In genomic region chr3:59663076-59663850, GRCh38 we compare ENCODE assay signal across 31 cellular contexts.
"Had no signal": no experiment of that assay in that cellular context is flagged by ENCODE, and none has a peak within 500 bp of the region (broad histone marks: within the 10 kb centered on the region; RNA-seq: fewer than 3 reads in every experiment).

No MANE protein-coding gene starts in this region.

- H3K9me3 Mint-ChIP-seq: activated B cell treated with CpG ODN at 0.5 μM for 24 hours; activated CD8-positive, alpha-beta T cell treated with anti-CD3 and anti-CD28 coated beads for 36 hours; activated naive CD4-positive, alpha-beta T cell treated with anti-CD3 and anti-CD28 coated beads, Interleukin-2, amount 50 U/mL, for 24 hours; activated T-cell treated with anti-CD3 and anti-CD28 coated beads, Interleukin-2, amount 50 U/mL, for 4 hours; activated T-helper 17 cell treated with anti-CD3 and anti-CD28 coated beads, Interleukin-2, amount 50 U/mL, for 72 hours; central memory CD8-positive, alpha-beta T cell; dendritic cell treated with granulocyte-macrophage colony-stimulating factor and Interleukin-4, amounts not matched to agents 40 ng/mL and 50 ng/mL, for 4 days; effector memory CD8-positive, alpha-beta T cell had no signal

- H3K4me1 Mint-ChIP-seq: activated B cell treated with CpG ODN at 0.5 μM for 24 hours; activated naive CD4-positive, alpha-beta T cell treated with anti-CD3 and anti-CD28 coated beads, Interleukin-2, amount 50 U/mL, for 24 hours; activated naive CD8-positive, alpha-beta T cell treated with anti-CD3 and anti-CD28 coated beads for 36 hours; activated T-helper 17 cell treated with anti-CD3 and anti-CD28 coated beads, Interleukin-2, amount 50 U/mL, for 72 hours; central memory CD8-positive, alpha-beta T cell; T-helper 17 cell had no signal

- H3K27ac ChIP-seq: brain microvascular endothelial cell, WERI-Rb-1 had no signal

- ATAC-seq: activated CD4-positive, CD25-positive, alpha-beta regulatory T cell treated with anti-CD3 and anti-CD28 coated beads, Interleukin-2, amount 50 U/mL, for 24 hours; activated CD8-positive, alpha-beta T cell treated with anti-CD3 and anti-CD28 coated beads for 36 hours; activated T-cell treated with anti-CD3 and anti-CD28 coated beads, Interleukin-2, amount 50 U/mL, for 4 hours; activated T-helper 17 cell treated with anti-CD3 and anti-CD28 coated beads, Interleukin-2, amount 50 U/mL, for 72 hours; effector memory CD8-positive, alpha-beta T cell; T-helper 17 cell had no signal

- DNase-seq: activated B cell treated with CpG ODN at 0.5 μM for 24 hours; activated CD4-positive, alpha-beta T cell treated with anti-CD3 and anti-CD28 coated beads for 48 hours; activated CD4-positive, alpha-beta T cell treated with anti-CD3 and anti-CD28 coated beads, Interleukin-2, amount 50 U/mL, for 1 hour; activated CD4-positive, alpha-beta T cell treated with anti-CD3 and anti-CD28 coated beads, Interleukin-2, amount 50 U/mL, for 48 hours; activated CD8-positive, alpha-beta memory T cell treated with anti-CD3 and anti-CD28 coated beads for 24 hours; activated CD8-positive, alpha-beta T cell treated with anti-CD3 and anti-CD28 coated beads for 36 hours; activated effector memory CD4-positive, alpha-beta T cell treated with Interleukin-2 at 50 U/mL for 16 hours; activated gamma-delta T cell treated with Interleukin-2 at 50 U/mL for 16 hours; activated naive CD4-positive, alpha-beta T cell treated with Interleukin-2 at 50 U/mL for 16 hours; activated naive CD8-positive, alpha-beta T cell treated with anti-CD3 and anti-CD28 coated beads for 36 hours; activated T-cell treated with anti-CD3 and anti-CD28 coated beads, Interleukin-2, amount 50 U/mL, for 4 hours; amniotic stem cell; anterior cingulate cortex; brain microvascular endothelial cell; effector CD4-positive, alpha-beta T cell; effector memory CD8-positive, alpha-beta T cell; erythroblast; esophagus squamous epithelium; head of caudate nucleus; SW 1271; T-helper 1 cell; T-helper 17 cell; T1000; WERI-Rb-1 had no signal

- H3K4me3 ChIP-seq: coronary artery, esophagus squamous epithelium had no signal

- H3K27ac Mint-ChIP-seq: activated B cell treated with CpG ODN at 0.5 μM for 24 hours; activated CD8-positive, alpha-beta T cell treated with anti-CD3 and anti-CD28 coated beads for 36 hours; activated naive CD4-positive, alpha-beta T cell treated with anti-CD3 and anti-CD28 coated beads, Interleukin-2, amount 50 U/mL, for 24 hours; activated naive CD8-positive, alpha-beta T cell treated with anti-CD3 and anti-CD28 coated beads for 36 hours; activated T-helper 17 cell treated with anti-CD3 and anti-CD28 coated beads, Interleukin-2, amount 50 U/mL, for 72 hours; dendritic cell treated with granulocyte-macrophage colony-stimulating factor and Interleukin-4, amounts not matched to agents 40 ng/mL and 50 ng/mL, for 4 days; effector memory CD8-positive, alpha-beta T cell; T-helper 17 cell; T-helper 2 cell treated with Interferon-gamma antibody and Interleukin-4, amounts not matched to agents 5 μg/mL and 100 μg/mL, for 36 hours had no signal

- H3K36me3 Mint-ChIP-seq: activated naive CD8-positive, alpha-beta T cell treated with anti-CD3 and anti-CD28 coated beads for 36 hours had no signal

- H3K27me3 Mint-ChIP-seq: activated B cell treated with CpG ODN at 0.5 μM for 24 hours; activated CD8-positive, alpha-beta T cell treated with anti-CD3 and anti-CD28 coated beads for 36 hours; activated naive CD4-positive, alpha-beta T cell treated with anti-CD3 and anti-CD28 coated beads, Interleukin-2, amount 50 U/mL, for 24 hours; activated naive CD8-positive, alpha-beta T cell treated with anti-CD3 and anti-CD28 coated beads for 36 hours; activated T-helper 17 cell treated with anti-CD3 and anti-CD28 coated beads, Interleukin-2, amount 50 U/mL, for 72 hours; central memory CD8-positive, alpha-beta T cell; dendritic cell treated with granulocyte-macrophage colony-stimulating factor and Interleukin-4, amounts not matched to agents 40 ng/mL and 50 ng/mL, for 4 days had no signal

- H3K27me3 ChIP-seq: brain microvascular endothelial cell, esophagus squamous epithelium had no signal

- H3K4me3 Mint-ChIP-seq: activated B cell treated with CpG ODN at 0.5 μM for 24 hours; activated CD8-positive, alpha-beta T cell treated with anti-CD3 and anti-CD28 coated beads for 36 hours; activated naive CD4-positive, alpha-beta T cell treated with anti-CD3 and anti-CD28 coated beads, Interleukin-2, amount 50 U/mL, for 24 hours; activated naive CD8-positive, alpha-beta T cell treated with anti-CD3 and anti-CD28 coated beads for 36 hours; activated T-cell treated with anti-CD3 and anti-CD28 coated beads, Interleukin-2, amount 50 U/mL, for 4 hours; activated T-helper 17 cell treated with anti-CD3 and anti-CD28 coated beads, Interleukin-2, amount 50 U/mL, for 72 hours; central memory CD8-positive, alpha-beta T cell; dendritic cell treated with granulocyte-macrophage colony-stimulating factor and Interleukin-4, amounts not matched to agents 40 ng/mL and 50 ng/mL, for 4 days; effector memory CD8-positive, alpha-beta T cell; T-helper 17 cell; T-helper 2 cell treated with Interferon-gamma antibody and Interleukin-4, amounts not matched to agents 5 μg/mL and 100 μg/mL, for 36 hours had no signal

- H3K9me3 ChIP-seq: esophagus squamous epithelium had no signal

- H3K36me3 ChIP-seq: brain microvascular endothelial cell, esophagus squamous epithelium, WERI-Rb-1 had no signal
